Comparison of ENCODE assay signal across 8 cellular contexts in the genomic region with DNA sequence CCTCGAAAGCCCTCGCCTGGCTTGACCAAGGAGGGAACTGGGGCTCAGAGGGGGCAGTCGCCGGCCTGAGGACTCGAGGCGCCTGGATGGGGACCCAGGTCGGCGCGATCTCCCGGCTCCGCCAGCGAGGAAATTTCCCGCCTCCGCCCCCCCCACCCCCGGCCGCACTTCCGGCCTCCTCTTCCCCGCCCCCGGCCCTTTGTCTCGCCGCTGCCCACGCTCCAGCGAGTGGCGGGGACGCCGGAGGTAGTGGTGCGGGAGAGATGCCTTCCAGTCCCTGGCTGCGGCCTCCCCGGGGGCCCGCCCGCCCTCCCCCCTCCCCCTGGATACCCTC. TPM values are rescaled to one million over a fixed set of nuclear protein-coding genes. Genes with fewer than 3 reads are reported as not detected.
DNase-seq lines count a peak whose midpoint lies in the region; TF ChIP-seq lines count a peak whose summit lies in the region.

No MANE protein-coding gene starts in this region.

- no peak for TF ChIP-seq CTCF in MM.1S (IDR thresholded peaks at IDR 0.05; ENCODE audit: low read length)
- TF ChIP-seq CTCF in neutrophil (IDR thresholded peaks at IDR 0.05), result no peak

- DNase-seq in activated naive CD4-positive, alpha-beta T cell treated with anti-CD3 and anti-CD28 coated beads for 36 hours, result no peak
- no peak for DNase-seq in activated naive CD4-positive, alpha-beta T cell (lab: John Stamatoyannopoulos, UW)
- DNase-seq in MM.1S (no peak), UCSD-AML1 (lab: John Stamatoyannopoulos, UW; ENCODE audit: unreplicated experiment) (no peak)
- DNase-seq in activated CD4-positive, CD25-positive, alpha-beta regulatory T cell (lab: John Stamatoyannopoulos, UW), result no peak
- no peak for DNase-seq in stimulated activated CD4-positive, alpha-beta T cell treated with anti-CD3 and anti-CD28 coated beads, Interleukin-12 subunit alpha, Interleukin-12 subunit beta, amount 100 ng/mL, for 4 hours

- H4K20me1 ChIP-seq in MM.1S (ENCODE audit: insufficient read depth, low read length), result no peaks in the 10 kb centered on the region

- 0 out of 2 replicates have a peak, but pooled peaks cover 4% of the 10 kb centered on the region for H3F3A ChIP-seq in MM.1S (ENCODE audit: insufficient read depth, low read length)

- H3K9me3 ChIP-seq in MM.1S (replicated peaks; ENCODE audit: insufficient read depth, low read length) (no peaks in the 10 kb centered on the region), neutrophil (no peaks in the 10 kb centered on the region)

- peak overlapping the region; percentile 83 for H2AFZ ChIP-seq in MM.1S (ENCODE audit: low read length)

- no peaks in the 10 kb centered on the region for H3K9me2 ChIP-seq in MM.1S (replicated peaks; ENCODE audit: insufficient read depth, low read length)

- intact Hi-C loops in activated naive CD4-positive, alpha-beta T cell treated with anti-CD3 and anti-CD28 coated beads for 36 hours (cut with micrococcal nuclease), result no loop called here
- intact Hi-C loops in dendritic cell treated with granulocyte-macrophage colony-stimulating factor and Interleukin-4, amounts not matched to agents 40 ng/mL and 50 ng/mL, for 4 days (cut with micrococcal nuclease), result no loop called here

- no peak overlapping the region for H3K27ac Mint-ChIP-seq in activated naive CD4-positive, alpha-beta T cell treated with anti-CD3 and anti-CD28 coated beads for 36 hours
- H3K27ac Mint-ChIP-seq in dendritic cell treated with granulocyte-macrophage colony-stimulating factor and Interleukin-4, amounts not matched to agents 40 ng/mL and 50 ng/mL, for 4 days, result no peak overlapping the region

- H3K79me2 ChIP-seq in MM.1S (ENCODE audit: low read length), result peaks cover 3% of the 10 kb centered on the region; the same call in 1 of the 2 replicates

- H3K9me3 Mint-ChIP-seq in activated naive CD4-positive, alpha-beta T cell treated with anti-CD3 and anti-CD28 coated beads for 36 hours, result no peaks in the 10 kb centered on the region
- no peaks in the 10 kb centered on the region for H3K9me3 Mint-ChIP-seq in dendritic cell treated with granulocyte-macrophage colony-stimulating factor and Interleukin-4, amounts not matched to agents 40 ng/mL and 50 ng/mL, for 4 days

- peak overlapping the region; percentile 27; the same call in 1 of the 2 replicates for H3K9ac ChIP-seq in MM.1S (ENCODE audit: low read length)

- H3K27ac ChIP-seq in MM.1S (ENCODE audit: low read length) (no peak overlapping the region), neutrophil (no peak overlapping the region)

- peak overlapping the region; percentile 67 for H3K4me3 Mint-ChIP-seq in activated naive CD4-positive, alpha-beta T cell treated with anti-CD3 and anti-CD28 coated beads for 36 hours
- peak overlapping the region; percentile 49 for H3K4me3 Mint-ChIP-seq in dendritic cell treated with granulocyte-macrophage colony-stimulating factor and Interleukin-4, amounts not matched to agents 40 ng/mL and 50 ng/mL, for 4 days

- H3K36me3 ChIP-seq in MM.1S (replicated peaks; ENCODE audit: insufficient read depth, low read length) (no peaks in the 10 kb centered on the region), neutrophil (no peaks in the 10 kb centered on the region)

- H3K27me3 ChIP-seq in MM.1S (replicated peaks; ENCODE audit: insufficient read depth, low read length), result peaks cover 31% of the 10 kb centered on the region
- H3K27me3 ChIP-seq in neutrophil, result peaks cover 99% of the 10 kb centered on the region

- peaks cover 7% of the 10 kb centered on the region for H3K4me1 Mint-ChIP-seq in activated naive CD4-positive, alpha-beta T cell treated with anti-CD3 and anti-CD28 coated beads for 36 hours (ENCODE audit: low read depth)
- peaks cover 8% of the 10 kb centered on the region for H3K4me1 Mint-ChIP-seq in dendritic cell treated with granulocyte-macrophage colony-stimulating factor and Interleukin-4, amounts not matched to agents 40 ng/mL and 50 ng/mL, for 4 days (ENCODE audit: low read depth)

- CTCF ChIA-PET in activated naive CD4-positive, alpha-beta T cell treated with anti-CD3 and anti-CD28 coated beads for 36 hours (lab: Charles Lee), result no interaction called here

- peaks cover 23% of the 10 kb centered on the region for H3K4me1 ChIP-seq in MM.1S (ENCODE audit: low read length)
- H3K4me1 ChIP-seq in neutrophil (ENCODE audit: control insufficient read depth in 1 of 2, insufficient read depth in 1 of 2, low read depth in 1 of 2, low read length in 1 of 2), result peaks cover 0 to 10% of the 10 kb centered on the region in 2 experiments

- H3K36me3 Mint-ChIP-seq in activated naive CD4-positive, alpha-beta T cell treated with anti-CD3 and anti-CD28 coated beads for 36 hours (ENCODE audit: low read depth), result no peaks in the 10 kb centered on the region
- no peaks in the 10 kb centered on the region for H3K36me3 Mint-ChIP-seq in dendritic cell treated with granulocyte-macrophage colony-stimulating factor and Interleukin-4, amounts not matched to agents 40 ng/mL and 50 ng/mL, for 4 days (ENCODE audit: low read depth)

- H3K4me3 ChIP-seq in MM.1S (ENCODE audit: low read length) (peak overlapping the region; percentile 72), neutrophil (ENCODE audit: low read depth in 1 of 2, low read length in 1 of 2) (peak overlapping the region; percentile 54 to 78)

- H3K27me3 Mint-ChIP-seq in activated naive CD4-positive, alpha-beta T cell treated with anti-CD3 and anti-CD28 coated beads for 36 hours (ENCODE audit: low read depth), result peaks cover 24% of the 10 kb centered on the region
- H3K27me3 Mint-ChIP-seq in dendritic cell treated with granulocyte-macrophage colony-stimulating factor and Interleukin-4, amounts not matched to agents 40 ng/mL and 50 ng/mL, for 4 days, result peaks cover 61% of the 10 kb centered on the region

- H3K4me2 ChIP-seq in MM.1S (ENCODE audit: low read depth, low read length), result peak overlapping the region; percentile 88

RNA-seq across cellular contexts. Expression of a gene that starts 0.4 kb away (rescaled TPM):
- total RNA-seq in activated naive CD4-positive, alpha-beta T cell treated with anti-CD3 and anti-CD28 coated beads for 36 hours, result 1 to 10 TPM; 1.4 to 1.5 TPM

RNA-seq across cellular contexts. Expression of a gene that starts 19.9 kb away (rescaled TPM):
- not detected for total RNA-seq in activated naive CD4-positive, alpha-beta T cell treated with anti-CD3 and anti-CD28 coated beads for 36 hours

RNA-seq across cellular contexts. Expression of a gene that starts 20.1 kb away (rescaled TPM):
- total RNA-seq in activated naive CD4-positive, alpha-beta T cell treated with anti-CD3 and anti-CD28 coated beads for 36 hours, result not detected

RNA-seq across cellular contexts. Expression of a gene that starts 36.9 kb away (rescaled TPM):
- total RNA-seq in activated naive CD4-positive, alpha-beta T cell treated with anti-CD3 and anti-CD28 coated beads for 36 hours, result 10 to 100 TPM; 17.2 to 17.4 TPM
